In the genomic region with DNA sequence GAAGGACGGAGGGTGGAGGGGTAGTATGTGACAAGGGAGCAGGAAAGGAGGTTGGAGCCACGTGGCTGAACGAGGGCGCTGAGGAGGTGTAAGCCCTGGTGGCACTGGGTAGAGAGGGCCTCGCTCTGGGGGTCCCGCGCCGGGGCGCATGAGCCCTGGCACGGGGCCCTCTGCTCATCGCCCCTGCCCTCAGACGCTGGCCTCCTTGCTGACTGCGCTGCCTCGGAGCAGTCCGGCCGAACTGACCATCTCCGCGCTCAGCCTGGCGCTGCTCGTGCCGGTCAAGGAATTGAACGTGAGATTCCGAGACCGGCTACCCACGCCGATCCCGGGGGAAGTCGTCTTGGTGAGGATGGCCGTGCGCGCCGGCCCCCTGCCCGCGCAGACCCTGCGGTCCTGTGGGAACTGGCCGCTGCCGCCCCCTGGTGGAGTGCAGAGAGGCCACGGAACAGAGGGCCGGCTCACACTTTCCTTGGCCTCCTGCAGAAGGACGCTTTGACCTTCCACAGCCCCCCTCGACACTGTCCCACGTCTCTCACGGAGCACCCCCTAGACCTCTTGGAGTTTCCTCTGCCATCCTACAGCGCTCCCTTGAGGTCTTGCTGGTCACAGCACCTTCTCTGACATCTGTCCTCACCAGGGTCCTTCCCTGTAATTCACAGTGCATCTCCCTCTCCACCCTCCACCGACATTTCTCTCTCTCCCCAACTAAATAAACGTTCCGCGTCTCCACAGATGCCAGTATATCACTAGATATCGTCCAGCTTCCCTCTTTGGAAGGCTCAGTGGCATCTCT, we compare ENCODE assay signal across 1 cellular context.
TF ChIP-seq lines count a peak whose summit lies in the region.

No MANE protein-coding gene starts in this region.

TF ChIP-seq in K562, 482 proteins besides CTCF, POLR2A, EP300 and RAD21 (continued from another document and continues in another):
- TF ChIP-seq, protein P1, sequence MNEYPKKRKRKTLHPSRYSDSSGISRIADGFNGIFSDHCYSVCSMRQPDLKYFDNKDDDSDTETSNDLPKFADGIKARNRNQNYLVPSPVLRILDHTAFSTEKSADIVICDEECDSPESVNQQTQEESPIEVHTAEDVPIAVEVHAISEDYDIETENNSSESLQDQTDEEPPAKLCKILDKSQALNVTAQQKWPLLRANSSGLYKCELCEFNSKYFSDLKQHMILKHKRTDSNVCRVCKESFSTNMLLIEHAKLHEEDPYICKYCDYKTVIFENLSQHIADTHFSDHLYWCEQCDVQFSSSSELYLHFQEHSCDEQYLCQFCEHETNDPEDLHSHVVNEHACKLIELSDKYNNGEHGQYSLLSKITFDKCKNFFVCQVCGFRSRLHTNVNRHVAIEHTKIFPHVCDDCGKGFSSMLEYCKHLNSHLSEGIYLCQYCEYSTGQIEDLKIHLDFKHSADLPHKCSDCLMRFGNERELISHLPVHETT (CRISPR knock-in tag; conservative IDR thresholded peaks at IDR 0.05 in 1 of 2, IDR thresholded peaks at IDR 0.05 in 1 of 2) = no peak
- TF ChIP-seq, protein P2, sequence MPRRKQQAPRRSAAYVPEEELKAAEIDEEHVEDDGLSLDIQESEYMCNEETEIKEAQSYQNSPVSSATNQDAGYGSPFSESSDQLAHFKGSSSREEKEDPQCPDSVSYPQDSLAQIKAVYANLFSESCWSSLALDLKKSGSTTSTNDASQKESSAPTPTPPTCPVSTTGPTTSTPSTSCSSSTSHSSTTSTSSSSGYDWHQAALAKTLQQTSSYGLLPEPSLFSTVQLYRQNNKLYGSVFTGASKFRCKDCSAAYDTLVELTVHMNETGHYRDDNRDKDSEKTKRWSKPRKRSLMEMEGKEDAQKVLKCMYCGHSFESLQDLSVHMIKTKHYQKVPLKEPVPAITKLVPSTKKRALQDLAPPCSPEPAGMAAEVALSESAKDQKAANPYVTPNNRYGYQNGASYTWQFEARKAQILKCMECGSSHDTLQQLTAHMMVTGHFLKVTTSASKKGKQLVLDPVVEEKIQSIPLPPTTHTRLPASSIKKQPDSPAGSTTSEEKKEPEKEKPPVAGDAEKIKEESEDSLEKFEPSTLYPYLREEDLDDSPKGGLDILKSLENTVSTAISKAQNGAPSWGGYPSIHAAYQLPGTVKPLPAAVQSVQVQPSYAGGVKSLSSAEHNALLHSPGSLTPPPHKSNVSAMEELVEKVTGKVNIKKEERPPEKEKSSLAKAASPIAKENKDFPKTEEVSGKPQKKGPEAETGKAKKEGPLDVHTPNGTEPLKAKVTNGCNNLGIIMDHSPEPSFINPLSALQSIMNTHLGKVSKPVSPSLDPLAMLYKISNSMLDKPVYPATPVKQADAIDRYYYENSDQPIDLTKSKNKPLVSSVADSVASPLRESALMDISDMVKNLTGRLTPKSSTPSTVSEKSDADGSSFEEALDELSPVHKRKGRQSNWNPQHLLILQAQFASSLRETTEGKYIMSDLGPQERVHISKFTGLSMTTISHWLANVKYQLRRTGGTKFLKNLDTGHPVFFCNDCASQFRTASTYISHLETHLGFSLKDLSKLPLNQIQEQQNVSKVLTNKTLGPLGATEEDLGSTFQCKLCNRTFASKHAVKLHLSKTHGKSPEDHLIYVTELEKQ (CRISPR knock-in tag; IDR thresholded peaks at IDR 0.05) = no peak
- TF ChIP-seq POLR2B (IDR thresholded peaks at IDR 0.05; ENCODE audit: low read depth, partially characterized antibody) (no peak), MCM2 (IDR thresholded peaks at IDR 0.05; ENCODE audit: low read depth) (no peak), ZNF445 (CRISPR knock-in tag; IDR thresholded peaks at IDR 0.05; ENCODE audit: low read depth) (no peak), HDAC1 (IDR thresholded peaks at IDR 0.05) (no peak; a peak in 1 of 4 replicates), GABPB1 (CRISPR knock-in tag; IDR thresholded peaks at IDR 0.05) (peak; percentile 69), EHMT2 (IDR thresholded peaks at IDR 0.05) (no peak), SAP30 (IDR thresholded peaks at IDR 0.05; ENCODE audit: borderline replicate concordance, insufficient read depth, low read depth, low read length, poor library complexity, severe bottlenecking) (no peak), CBX5 (IDR thresholded peaks at IDR 0.05; ENCODE audit: borderline replicate concordance, low read depth) (no peak), ZNF436 (CRISPR knock-in tag; IDR thresholded peaks at IDR 0.05) (no peak), TAF15 (IDR thresholded peaks at IDR 0.05; ENCODE audit: low read depth, low read length) (no peak), ZNF695 (CRISPR knock-in tag; IDR thresholded peaks at IDR 0.05) (no peak), MTA2 (IDR thresholded peaks at IDR 0.05; ENCODE audit: low read depth) (no peak), SOX6 (IDR thresholded peaks at IDR 0.05) (no peak), SPI1 (IDR thresholded peaks at IDR 0.05; ENCODE audit: borderline replicate concordance, low read depth, low read length) (no peak)
- TF ChIP-seq, protein P3, sequence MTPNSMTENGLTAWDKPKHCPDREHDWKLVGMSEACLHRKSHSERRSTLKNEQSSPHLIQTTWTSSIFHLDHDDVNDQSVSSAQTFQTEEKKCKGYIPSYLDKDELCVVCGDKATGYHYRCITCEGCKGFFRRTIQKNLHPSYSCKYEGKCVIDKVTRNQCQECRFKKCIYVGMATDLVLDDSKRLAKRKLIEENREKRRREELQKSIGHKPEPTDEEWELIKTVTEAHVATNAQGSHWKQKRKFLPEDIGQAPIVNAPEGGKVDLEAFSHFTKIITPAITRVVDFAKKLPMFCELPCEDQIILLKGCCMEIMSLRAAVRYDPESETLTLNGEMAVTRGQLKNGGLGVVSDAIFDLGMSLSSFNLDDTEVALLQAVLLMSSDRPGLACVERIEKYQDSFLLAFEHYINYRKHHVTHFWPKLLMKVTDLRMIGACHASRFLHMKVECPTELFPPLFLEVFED (CRISPR knock-in tag; conservative IDR thresholded peaks at IDR 0.05) = 0 out of 2 replicates have a peak, but pooled peaks have one; percentile 38
- TF ChIP-seq, protein P4, sequence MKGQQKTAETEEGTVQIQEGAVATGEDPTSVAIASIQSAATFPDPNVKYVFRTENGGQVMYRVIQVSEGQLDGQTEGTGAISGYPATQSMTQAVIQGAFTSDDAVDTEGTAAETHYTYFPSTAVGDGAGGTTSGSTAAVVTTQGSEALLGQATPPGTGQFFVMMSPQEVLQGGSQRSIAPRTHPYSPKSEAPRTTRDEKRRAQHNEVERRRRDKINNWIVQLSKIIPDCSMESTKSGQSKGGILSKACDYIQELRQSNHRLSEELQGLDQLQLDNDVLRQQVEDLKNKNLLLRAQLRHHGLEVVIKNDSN (CRISPR knock-in tag; IDR thresholded peaks at IDR 0.05) = no peak
- TF ChIP-seq, protein P5, sequence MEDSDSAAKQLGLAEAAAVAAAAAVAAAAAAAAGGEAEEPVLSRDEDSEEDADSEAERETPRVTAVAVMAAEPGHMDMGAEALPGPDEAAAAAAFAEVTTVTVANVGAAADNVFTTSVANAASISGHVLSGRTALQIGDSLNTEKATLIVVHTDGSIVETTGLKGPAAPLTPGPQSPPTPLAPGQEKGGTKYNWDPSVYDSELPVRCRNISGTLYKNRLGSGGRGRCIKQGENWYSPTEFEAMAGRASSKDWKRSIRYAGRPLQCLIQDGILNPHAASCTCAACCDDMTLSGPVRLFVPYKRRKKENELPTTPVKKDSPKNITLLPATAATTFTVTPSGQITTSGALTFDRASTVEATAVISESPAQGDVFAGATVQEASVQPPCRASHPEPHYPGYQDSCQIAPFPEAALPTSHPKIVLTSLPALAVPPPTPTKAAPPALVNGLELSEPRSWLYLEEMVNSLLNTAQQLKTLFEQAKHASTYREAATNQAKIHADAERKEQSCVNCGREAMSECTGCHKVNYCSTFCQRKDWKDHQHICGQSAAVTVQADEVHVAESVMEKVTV (CRISPR knock-in tag; IDR thresholded peaks at IDR 0.05) = peak; percentile 27; the same call in 1 of the 2 replicates
- TF ChIP-seq, protein P6, sequence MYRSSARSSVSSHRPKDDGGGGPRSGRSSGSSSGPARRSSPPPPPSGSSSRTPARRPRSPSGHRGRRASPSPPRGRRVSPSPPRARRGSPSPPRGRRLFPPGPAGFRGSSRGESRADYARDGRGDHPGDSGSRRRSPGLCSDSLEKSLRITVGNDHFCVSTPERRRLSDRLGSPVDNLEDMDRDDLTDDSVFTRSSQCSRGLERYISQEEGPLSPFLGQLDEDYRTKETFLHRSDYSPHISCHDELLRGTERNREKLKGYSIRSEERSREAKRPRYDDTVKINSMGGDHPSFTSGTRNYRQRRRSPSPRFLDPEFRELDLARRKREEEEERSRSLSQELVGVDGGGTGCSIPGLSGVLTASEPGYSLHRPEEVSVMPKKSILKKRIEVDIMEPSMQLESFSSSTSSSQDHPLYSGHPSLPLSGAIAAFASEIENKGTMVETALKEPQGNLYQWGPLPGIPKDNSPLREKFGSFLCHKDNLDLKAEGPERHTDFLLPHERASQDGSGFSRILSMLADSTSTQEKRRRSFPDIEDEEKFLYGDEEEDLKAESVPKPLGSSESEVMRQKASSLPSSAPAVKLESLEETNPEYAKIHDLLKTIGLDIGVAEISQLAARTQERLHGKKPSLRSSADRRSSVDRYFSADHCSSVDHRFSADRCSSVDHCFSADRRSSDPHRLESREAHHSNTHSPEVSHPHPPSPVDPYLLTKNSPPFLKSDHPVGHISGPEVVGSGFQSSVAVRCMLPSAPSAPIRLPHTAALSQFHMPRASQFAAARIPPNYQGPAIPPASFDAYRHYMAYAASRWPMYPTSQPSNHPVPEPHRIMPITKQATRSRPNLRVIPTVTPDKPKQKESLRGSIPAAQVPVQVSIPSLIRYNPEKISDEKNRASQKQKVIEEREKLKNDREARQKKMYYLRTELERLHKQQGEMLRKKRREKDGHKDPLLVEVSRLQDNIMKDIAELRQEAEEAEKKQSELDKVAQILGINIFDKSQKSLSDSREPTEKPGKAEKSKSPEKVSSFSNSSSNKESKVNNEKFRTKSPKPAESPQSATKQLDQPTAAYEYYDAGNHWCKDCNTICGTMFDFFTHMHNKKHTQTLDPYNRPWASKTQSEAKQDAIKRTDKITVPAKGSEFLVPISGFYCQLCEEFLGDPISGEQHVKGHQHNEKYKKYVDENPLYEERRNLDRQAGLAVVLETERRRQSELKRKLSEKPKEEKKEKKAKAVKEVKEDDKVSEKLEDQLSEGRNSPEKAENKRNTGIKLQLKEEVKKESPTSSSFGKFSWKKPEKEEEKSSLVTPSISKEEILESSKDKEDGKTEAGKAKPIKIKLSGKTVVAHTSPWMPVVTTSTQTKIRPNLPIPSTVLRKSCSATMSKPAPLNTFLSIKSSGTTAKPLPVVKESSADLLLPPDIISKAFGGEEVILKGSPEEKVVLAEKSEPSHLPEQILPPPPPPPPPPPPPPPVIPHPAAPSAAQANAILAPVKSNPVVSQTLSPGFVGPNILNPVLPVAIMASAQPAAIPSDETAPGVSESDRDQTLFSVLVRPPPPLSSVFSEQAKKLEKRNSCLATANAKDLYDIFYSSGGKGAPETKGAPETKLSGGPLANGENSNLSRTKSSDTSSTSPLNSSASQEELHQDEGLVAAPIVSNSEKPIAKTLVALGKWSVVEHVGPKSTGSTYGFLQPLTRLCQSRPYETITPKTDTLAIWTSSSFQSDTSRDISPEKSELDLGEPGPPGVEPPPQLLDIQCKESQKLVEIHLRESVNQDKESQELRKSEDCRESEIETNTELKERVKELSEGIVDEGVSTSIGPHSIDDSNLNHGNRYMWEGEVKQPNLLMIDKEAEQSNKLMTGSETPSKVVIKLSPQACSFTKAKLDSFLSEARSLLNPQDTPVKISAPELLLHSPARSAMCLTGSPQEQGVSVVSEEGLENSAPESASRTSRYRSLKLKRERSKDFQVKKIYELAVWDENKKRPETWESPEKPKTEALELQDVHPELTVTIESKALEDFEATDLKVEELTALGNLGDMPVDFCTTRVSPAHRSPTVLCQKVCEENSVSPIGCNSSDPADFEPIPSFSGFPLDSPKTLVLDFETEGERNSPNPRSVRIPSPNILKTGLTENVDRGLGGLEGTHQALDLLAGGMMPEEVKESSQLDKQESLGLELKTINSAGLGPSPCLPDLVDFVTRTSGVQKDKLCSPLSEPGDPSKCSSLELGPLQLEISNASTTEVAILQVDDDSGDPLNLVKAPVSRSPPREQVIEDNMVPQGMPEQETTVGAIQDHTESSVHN (IDR thresholded peaks at IDR 0.05; ENCODE audit: borderline replicate concordance in 1 of 2, low read depth in 1 of 2) = no peak
- TF ChIP-seq, protein P7, sequence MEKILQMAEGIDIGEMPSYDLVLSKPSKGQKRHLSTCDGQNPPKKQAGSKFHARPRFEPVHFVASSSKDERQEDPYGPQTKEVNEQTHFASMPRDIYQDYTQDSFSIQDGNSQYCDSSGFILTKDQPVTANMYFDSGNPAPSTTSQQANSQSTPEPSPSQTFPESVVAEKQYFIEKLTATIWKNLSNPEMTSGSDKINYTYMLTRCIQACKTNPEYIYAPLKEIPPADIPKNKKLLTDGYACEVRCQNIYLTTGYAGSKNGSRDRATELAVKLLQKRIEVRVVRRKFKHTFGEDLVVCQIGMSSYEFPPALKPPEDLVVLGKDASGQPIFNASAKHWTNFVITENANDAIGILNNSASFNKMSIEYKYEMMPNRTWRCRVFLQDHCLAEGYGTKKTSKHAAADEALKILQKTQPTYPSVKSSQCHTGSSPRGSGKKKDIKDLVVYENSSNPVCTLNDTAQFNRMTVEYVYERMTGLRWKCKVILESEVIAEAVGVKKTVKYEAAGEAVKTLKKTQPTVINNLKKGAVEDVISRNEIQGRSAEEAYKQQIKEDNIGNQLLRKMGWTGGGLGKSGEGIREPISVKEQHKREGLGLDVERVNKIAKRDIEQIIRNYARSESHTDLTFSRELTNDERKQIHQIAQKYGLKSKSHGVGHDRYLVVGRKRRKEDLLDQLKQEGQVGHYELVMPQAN (IDR thresholded peaks at IDR 0.05; ENCODE audit: borderline replicate concordance) = no peak
- TF ChIP-seq, protein P8, sequence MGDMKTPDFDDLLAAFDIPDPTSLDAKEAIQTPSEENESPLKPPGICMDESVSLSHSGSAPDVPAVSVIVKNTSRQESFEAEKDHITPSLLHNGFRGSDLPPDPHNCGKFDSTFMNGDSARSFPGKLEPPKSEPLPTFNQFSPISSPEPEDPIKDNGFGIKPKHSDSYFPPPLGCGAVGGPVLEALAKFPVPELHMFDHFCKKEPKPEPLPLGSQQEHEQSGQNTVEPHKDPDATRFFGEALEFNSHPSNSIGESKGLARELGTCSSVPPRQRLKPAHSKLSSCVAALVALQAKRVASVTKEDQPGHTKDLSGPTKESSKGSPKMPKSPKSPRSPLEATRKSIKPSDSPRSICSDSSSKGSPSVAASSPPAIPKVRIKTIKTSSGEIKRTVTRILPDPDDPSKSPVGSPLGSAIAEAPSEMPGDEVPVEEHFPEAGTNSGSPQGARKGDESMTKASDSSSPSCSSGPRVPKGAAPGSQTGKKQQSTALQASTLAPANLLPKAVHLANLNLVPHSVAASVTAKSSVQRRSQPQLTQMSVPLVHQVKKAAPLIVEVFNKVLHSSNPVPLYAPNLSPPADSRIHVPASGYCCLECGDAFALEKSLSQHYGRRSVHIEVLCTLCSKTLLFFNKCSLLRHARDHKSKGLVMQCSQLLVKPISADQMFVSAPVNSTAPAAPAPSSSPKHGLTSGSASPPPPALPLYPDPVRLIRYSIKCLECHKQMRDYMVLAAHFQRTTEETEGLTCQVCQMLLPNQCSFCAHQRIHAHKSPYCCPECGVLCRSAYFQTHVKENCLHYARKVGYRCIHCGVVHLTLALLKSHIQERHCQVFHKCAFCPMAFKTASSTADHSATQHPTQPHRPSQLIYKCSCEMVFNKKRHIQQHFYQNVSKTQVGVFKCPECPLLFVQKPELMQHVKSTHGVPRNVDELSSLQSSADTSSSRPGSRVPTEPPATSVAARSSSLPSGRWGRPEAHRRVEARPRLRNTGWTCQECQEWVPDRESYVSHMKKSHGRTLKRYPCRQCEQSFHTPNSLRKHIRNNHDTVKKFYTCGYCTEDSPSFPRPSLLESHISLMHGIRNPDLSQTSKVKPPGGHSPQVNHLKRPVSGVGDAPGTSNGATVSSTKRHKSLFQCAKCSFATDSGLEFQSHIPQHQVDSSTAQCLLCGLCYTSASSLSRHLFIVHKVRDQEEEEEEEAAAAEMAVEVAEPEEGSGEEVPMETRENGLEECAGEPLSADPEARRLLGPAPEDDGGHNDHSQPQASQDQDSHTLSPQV (IDR thresholded peaks at IDR 0.05) = peak; percentile 19; the same call in 1 of the 2 replicates
